31 cellular contexts compared by ENCODE assay signal in genomic region chr22:30891781-30892180, GRCh38.
DNase-seq lines count a peak whose midpoint lies in the region; ATAC-seq and TF ChIP-seq lines count a peak whose summit lies in the region.
"Had no signal": no experiment of that assay in that cellular context is flagged by ENCODE, and none has a peak within 500 bp of the region (broad histone marks: within the 10 kb centered on the region; RNA-seq: fewer than 3 reads in every experiment).

No MANE protein-coding gene starts in this region.

- H4K20me1 ChIP-seq in neural progenitor cell (ENCODE audit: low read depth): no peaks in the 10 kb centered on the region

- H2AFZ ChIP-seq in neural progenitor cell (replicated peaks): no peak overlapping the region
- H2AFZ ChIP-seq: hepatocyte, parathyroid adenoma had no signal

- no peaks in the 10 kb centered on the region for H3K9me3 ChIP-seq in CD4-positive, CD25-positive, alpha-beta regulatory T cell (ENCODE audit: control insufficient read depth in 2 of 2, low read length in 2 of 2)
- H3K9me3 ChIP-seq in neural progenitor cell (ENCODE audit: low read depth): no peaks in the 10 kb centered on the region
- H3K9me3 ChIP-seq: A549, stomach had no signal

- peak overlapping the region in 1 of 4 donors; percentile 27 for H3K4me3 Mint-ChIP-seq in CD4-positive, CD25-positive, alpha-beta regulatory T cell
- no peak overlapping the region for H3K4me3 Mint-ChIP-seq in neural progenitor cell
- H3K4me3 Mint-ChIP-seq in stimulated activated naive B cell treated with anti-CD40 and anti-IgM and Interleukin-4, amounts not matched to agents 10 μg/mL and 1 μg/mL and 100 μg/mL, for 72 hours: no peak overlapping the region
- H3K4me3 Mint-ChIP-seq: activated CD8-positive, alpha-beta T cell treated with anti-CD3 and anti-CD28 coated beads, Interleukin-2, amount 10 ng/mL, durations not matched to agents 7 days and 5 days; T-helper 1 cell treated with Interleukin-12 subunit alpha and Interleukin-12 subunit beta and Interleukin-4 antibody, amounts not matched to agents 30 μg/mL and 1 μg/mL, for 36 hours had no signal

- H3K36me3 Mint-ChIP-seq in CD4-positive, CD25-positive, alpha-beta regulatory T cell: peaks cover 4% of the 10 kb centered on the region
- peaks cover 5% of the 10 kb centered on the region for H3K36me3 Mint-ChIP-seq in neural progenitor cell
- H3K36me3 Mint-ChIP-seq in stimulated activated naive B cell treated with anti-CD40 and anti-IgM and Interleukin-4, amounts not matched to agents 10 μg/mL and 1 μg/mL and 100 μg/mL, for 72 hours: peaks cover 9 to 13% of the 10 kb centered on the region in 2 donors

- H3K4me1 ChIP-seq in CD4-positive, CD25-positive, alpha-beta regulatory T cell (ENCODE audit: control insufficient read depth, insufficient read depth, low read length, poor library complexity, severe bottlenecking): peaks cover 13% of the 10 kb centered on the region
- H3K4me1 ChIP-seq in neural progenitor cell: no peaks in the 10 kb centered on the region
- H3K4me1 ChIP-seq: A549, parathyroid adenoma, stomach had no signal

- peaks cover 9 to 27% (median 13%) of the 10 kb centered on the region in 4 donors for H3K4me1 Mint-ChIP-seq in CD4-positive, CD25-positive, alpha-beta regulatory T cell
- H3K4me1 Mint-ChIP-seq in neural progenitor cell: no peaks in the 10 kb centered on the region
- H3K4me1 Mint-ChIP-seq in stimulated activated naive B cell treated with anti-CD40 and anti-IgM and Interleukin-4, amounts not matched to agents 10 μg/mL and 1 μg/mL and 100 μg/mL, for 72 hours: peaks cover 0 to 4% of the 10 kb centered on the region in 2 donors

- H3K4me3 ChIP-seq in CD4-positive, CD25-positive, alpha-beta regulatory T cell (ENCODE audit: low read depth, low read length): no peak overlapping the region
- H3K4me3 ChIP-seq in neural progenitor cell: no peak overlapping the region
- H3K4me3 ChIP-seq: A549, GM12878, hepatocyte, lung, SK-N-MC, smooth muscle cell, stomach had no signal

- no peaks in the 10 kb centered on the region for H3F3A ChIP-seq in neural progenitor cell (ENCODE audit: low read depth)

- ATAC-seq in CD4-positive, CD25-positive, alpha-beta regulatory T cell (ENCODE audit: low read depth in 2 of 2): no peak
- no peak for ATAC-seq in stimulated activated naive B cell treated with anti-CD40 and anti-IgM and Interleukin-4, amounts not matched to agents 10 μg/mL and 1 μg/mL and 100 μg/mL, for 72 hours (replicated peaks)
- ATAC-seq: activated CD8-positive, alpha-beta T cell treated with anti-CD3 and anti-CD28 coated beads, Interleukin-2, amount 10 ng/mL, durations not matched to agents 7 days and 5 days; GM12878 had no signal

- DNase-seq in activated CD8-positive, alpha-beta memory T cell treated with anti-CD3 and anti-CD28 coated beads for 24 hours: peak; percentile 49
- DNase-seq in activated CD8-positive, alpha-beta memory T cell treated with anti-CD3 and anti-CD28 coated beads, Interleukin-2, amount 50 U/mL, for 48 hours: no peak
- DNase-seq in CD4-positive, CD25-positive, alpha-beta regulatory T cell: no peak
- DNase-seq in ecto neural progenitor cell (ENCODE audit: low spot score) (peak; percentile 43), neural progenitor cell (ENCODE audit: low spot score) (no peak), GM10266 (ENCODE audit: extremely low spot score) (no peak), cerebellum (ENCODE audit: low spot score) (no peak)
- DNase-seq in stimulated activated naive B cell treated with anti-CD40 and anti-IgM and Interleukin-4, amounts not matched to agents 10 μg/mL and 1 μg/mL and 100 μg/mL, for 72 hours: no peak
- DNase-seq: activated CD4-positive, CD25-positive, alpha-beta regulatory T cell; activated CD8-positive, alpha-beta T cell treated with anti-CD3 and anti-CD28 coated beads, Interleukin-2, amount 10 ng/mL, durations not matched to agents 7 days and 5 days; activated T-cell treated with anti-CD3 and anti-CD28 coated beads for 4 hours; amniotic stem cell; brain microvascular endothelial cell; DMS153; KBM-7; kidney glomerular epithelial cell; NCI-H1105 treated with DMSO at 0.1 percent for 48 hours; NCI-H187 treated with DMSO at 0.1 percent for 48 hours; NCI-H2171; NCI-H510A had no signal

- H3K27me3 Mint-ChIP-seq in CD4-positive, CD25-positive, alpha-beta regulatory T cell: no peaks in the 10 kb centered on the region
- peaks cover 2% of the 10 kb centered on the region for H3K27me3 Mint-ChIP-seq in neural progenitor cell (ENCODE audit: insufficient read depth, low read depth)
- no peaks in the 10 kb centered on the region for H3K27me3 Mint-ChIP-seq in stimulated activated naive B cell treated with anti-CD40 and anti-IgM and Interleukin-4, amounts not matched to agents 10 μg/mL and 1 μg/mL and 100 μg/mL, for 72 hours

- no peak overlapping the region for H3K27ac ChIP-seq in CD4-positive, CD25-positive, alpha-beta regulatory T cell (ENCODE audit: insufficient read depth, low read length, poor library complexity, severe bottlenecking)
- H3K27ac ChIP-seq in neural progenitor cell: no peak overlapping the region
- H3K27ac ChIP-seq: brain microvascular endothelial cell, epithelial cell of prostate, hepatocyte, HL-60, parathyroid adenoma, SK-N-MC, stomach had no signal

- no peaks in the 10 kb centered on the region for H3K79me2 ChIP-seq in neural progenitor cell (ENCODE audit: low read depth)
- H3K79me2 ChIP-seq: hepatocyte, parathyroid adenoma had no signal

- TF ChIP-seq CTCF in neural progenitor cell (IDR thresholded peaks at IDR 0.05) (no peak), GM10266 (IDR thresholded peaks at IDR 0.05; ENCODE audit: control insufficient read depth, insufficient read depth, low read depth, missing control alignments) (no peak)

- H3K36me3 ChIP-seq in CD4-positive, CD25-positive, alpha-beta regulatory T cell (ENCODE audit: control insufficient read depth, insufficient read depth, low read length): no peaks in the 10 kb centered on the region
- no peaks in the 10 kb centered on the region for H3K36me3 ChIP-seq in neural progenitor cell
- H3K36me3 ChIP-seq: brain microvascular endothelial cell had no signal

- no peak overlapping the region for H3K9ac ChIP-seq in neural progenitor cell
- H3K9ac ChIP-seq: parathyroid adenoma had no signal

- no peaks in the 10 kb centered on the region for H3K27me3 ChIP-seq in CD4-positive, CD25-positive, alpha-beta regulatory T cell (ENCODE audit: control insufficient read depth, insufficient read depth, low read length)
- H3K27me3 ChIP-seq in neural progenitor cell: no peaks in the 10 kb centered on the region
- H3K27me3 ChIP-seq: brain microvascular endothelial cell, hepatocyte, stomach had no signal

- peaks cover 0 to 1% (median 0%) of the 10 kb centered on the region in 7 donors for H3K9me3 Mint-ChIP-seq in CD4-positive, CD25-positive, alpha-beta regulatory T cell
- no peaks in the 10 kb centered on the region for H3K9me3 Mint-ChIP-seq in neural progenitor cell
- no peaks in the 10 kb centered on the region for H3K9me3 Mint-ChIP-seq in stimulated activated naive B cell treated with anti-CD40 and anti-IgM and Interleukin-4, amounts not matched to agents 10 μg/mL and 1 μg/mL and 100 μg/mL, for 72 hours
- H3K9me3 Mint-ChIP-seq: T-helper 1 cell treated with Interleukin-12 subunit alpha and Interleukin-12 subunit beta and Interleukin-4 antibody, amounts not matched to agents 30 μg/mL and 1 μg/mL, for 36 hours had no signal

- no peak overlapping the region for H3K4me2 ChIP-seq in neural progenitor cell
- H3K4me2 ChIP-seq: A549, hepatocyte, smooth muscle cell had no signal

- peak overlapping the region in 2 of 3 donors; percentile 47 to 90 for H3K27ac Mint-ChIP-seq in CD4-positive, CD25-positive, alpha-beta regulatory T cell
- H3K27ac Mint-ChIP-seq in neural progenitor cell: peak overlapping the region; percentile 94
- no peak overlapping the region for H3K27ac Mint-ChIP-seq in stimulated activated naive B cell treated with anti-CD40 and anti-IgM and Interleukin-4, amounts not matched to agents 10 μg/mL and 1 μg/mL and 100 μg/mL, for 72 hours
- H3K27ac Mint-ChIP-seq: activated CD8-positive, alpha-beta T cell treated with anti-CD3 and anti-CD28 coated beads, Interleukin-2, amount 10 ng/mL, durations not matched to agents 7 days and 5 days; T-helper 1 cell treated with Interleukin-12 subunit alpha and Interleukin-12 subunit beta and Interleukin-4 antibody, amounts not matched to agents 30 μg/mL and 1 μg/mL, for 36 hours had no signal

Comparison
In these comparisons a context has a peak if more than half of its experiments do, and no peak if none do; other contexts are left out.
1. DNase-seq: peak in activated CD8-positive, alpha-beta memory T cell treated with anti-CD3 and anti-CD28 coated beads for 24 hours (single experiment) and ecto neural progenitor cell (single experiment); none in activated CD8-positive, alpha-beta memory T cell treated with anti-CD3 and anti-CD28 coated beads, Interleukin-2, amount 50 U/mL, for 48 hours (single experiment), CD4-positive, CD25-positive, alpha-beta regulatory T cell (0 of 3), neural progenitor cell (single experiment), GM10266 (single experiment), stimulated activated naive B cell treated with anti-CD40 and anti-IgM and Interleukin-4, amounts not matched to agents 10 μg/mL and 1 μg/mL and 100 μg/mL, for 72 hours (single experiment) and cerebellum (single experiment).